Comparison of ENCODE assay signal across 1 cellular context in genomic region chr11:67312187-67313021, GRCh38.
TF ChIP-seq lines count a peak whose summit lies in the region.

No MANE protein-coding gene starts in this region.

TF ChIP-seq in HepG2, 621 proteins besides CTCF, POLR2A, EP300 and RAD21:
- TF ChIP-seq MIER3 (CRISPR knock-in tag; IDR thresholded peaks at IDR 0.05; ENCODE audit: borderline replicate concordance): no peak
- TF ChIP-seq ZNF644 (CRISPR knock-in tag; IDR thresholded peaks at IDR 0.05; ENCODE audit: low read depth): no peak
- TF ChIP-seq THAP11 (CRISPR knock-in tag; IDR thresholded peaks at IDR 0.05): no peak
- no peak for TF ChIP-seq KLF6 (CRISPR knock-in tag; IDR thresholded peaks at IDR 0.05)
- TF ChIP-seq SNRNP70 (IDR thresholded peaks at IDR 0.05; ENCODE audit: low read depth, low read length): no peak
- no peak for TF ChIP-seq FLYWCH1 (CRISPR knock-in tag; IDR thresholded peaks at IDR 0.05)
- TF ChIP-seq REPIN1 (CRISPR knock-in tag; IDR thresholded peaks at IDR 0.05; ENCODE audit: borderline replicate concordance, low read depth): no peak
- TF ChIP-seq DMAP1 (CRISPR knock-in tag; IDR thresholded peaks at IDR 0.05): no peak
- no peak for TF ChIP-seq MYC (CRISPR knock-in tag; IDR thresholded peaks at IDR 0.05; ENCODE audit: borderline replicate concordance)
- no peak for TF ChIP-seq MEIS1 (CRISPR knock-in tag; IDR thresholded peaks at IDR 0.05; ENCODE audit: borderline replicate concordance)
- TF ChIP-seq ZHX1 (CRISPR knock-in tag; IDR thresholded peaks at IDR 0.05; ENCODE audit: low read depth): no peak
- TF ChIP-seq JUN (CRISPR knock-in tag; IDR thresholded peaks at IDR 0.05): no peak
- no peak for TF ChIP-seq REXO4 (CRISPR knock-in tag; IDR thresholded peaks at IDR 0.05; ENCODE audit: borderline replicate concordance)
- no peak; the same call in 1 of the 2 replicates for TF ChIP-seq PRDM15 (CRISPR knock-in tag; IDR thresholded peaks at IDR 0.05)
- no peak for TF ChIP-seq THYN1 (CRISPR knock-in tag; IDR thresholded peaks at IDR 0.05; ENCODE audit: borderline replicate concordance, low read depth)
- TF ChIP-seq ATRX (CRISPR knock-in tag; IDR thresholded peaks at IDR 0.05; ENCODE audit: borderline replicate concordance): no peak
- no peak for TF ChIP-seq ZFY (CRISPR knock-in tag; IDR thresholded peaks at IDR 0.05)
- TF ChIP-seq HOXD1 (CRISPR knock-in tag; IDR thresholded peaks at IDR 0.05): no peak
